In the genomic region with DNA sequence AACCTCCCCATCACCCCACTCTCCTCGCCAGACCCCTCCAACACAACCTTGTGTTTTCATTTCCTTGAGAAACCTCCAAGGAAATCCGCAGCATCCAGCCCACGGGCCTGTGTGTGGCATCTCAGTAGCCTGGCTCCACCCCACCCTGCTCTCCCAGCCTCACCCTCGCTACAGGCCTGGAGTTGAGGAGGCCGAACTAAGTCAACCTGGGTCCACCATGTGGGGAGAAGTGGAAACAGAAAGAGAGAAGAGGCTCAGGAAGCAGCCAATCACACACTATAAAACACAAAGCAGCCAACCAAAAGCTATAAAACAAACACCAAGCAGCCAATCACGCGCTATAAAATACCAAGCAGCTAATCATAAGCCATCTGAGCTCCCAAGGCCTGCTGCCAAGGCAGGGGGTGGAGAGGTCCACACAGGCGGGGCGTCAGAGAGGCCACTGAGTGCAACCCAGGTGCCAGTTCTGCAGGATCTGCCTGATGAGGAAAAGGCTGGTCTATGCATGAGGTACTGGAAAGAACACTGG, we compare ENCODE assay signal across 16 cellular contexts.
DNase-seq lines count a peak whose midpoint lies in the region; ATAC-seq, FAIRE-seq and TF ChIP-seq lines count a peak whose summit lies in the region.
"Had no signal": no experiment of that assay in that cellular context is flagged by ENCODE, and none has a peak within 500 bp of the region (broad histone marks: within the 10 kb centered on the region; RNA-seq: fewer than 3 reads in every experiment).

No MANE protein-coding gene starts in this region.

- intact Hi-C loops in K562 (cut with micrococcal nuclease) (no loop called here), sciatic nerve (cut with DNase I) (no loop called here)

- no peak for FAIRE-seq in K562 (lab: Jason Lieb, UNC)
- FAIRE-seq: endothelial cell of umbilical vein had no signal

- ATAC-seq in K562 (peak; percentile 63), sciatic nerve (peak; percentile 63), HG02870 (IDR thresholded peaks at IDR 0.05; ENCODE audit: unreplicated experiment) (no peak), HG03565 (IDR thresholded peaks at IDR 0.05; ENCODE audit: unreplicated experiment) (no peak)
- ATAC-seq: naive thymus-derived CD8-positive, alpha-beta T cell had no signal

- TF ChIP-seq POLR2A in K562 (conservative IDR thresholded peaks at IDR 0.05) = no peak

- H2AFZ ChIP-seq in K562 (ENCODE audit: low read depth, low read length) = no peak overlapping the region

- no peaks in the 10 kb centered on the region for H3K36me3 ChIP-seq in K562 (ENCODE audit: control insufficient read depth, insufficient read depth, low read length)
- H3K36me3 ChIP-seq: thoracic aorta had no signal

- no peak overlapping the region for H3K9ac ChIP-seq in K562 (ENCODE audit: insufficient read depth in 1 of 2, low read depth in 2 of 2, low read length in 2 of 2)

- no peak for TF ChIP-seq CTCF in K562 (IDR thresholded peaks at IDR 0.05 in 2 of 3, conservative IDR thresholded peaks at IDR 0.05 in 1 of 3; ENCODE audit: insufficient read depth in 2 of 3, low read depth in 1 of 3, low read length in 3 of 3)

- no peak overlapping the region for H3K27ac ChIP-seq in K562 (ENCODE audit: extremely low read depth, low read depth, low read length)
- H3K27ac ChIP-seq: thoracic aorta had no signal

- H3K79me2 ChIP-seq in K562 (ENCODE audit: control insufficient read depth, insufficient read depth, low read length) = peaks cover 26% of the 10 kb centered on the region; the same call in 2 of the 3 replicates

- in situ Hi-C loops in K562 (cut with MboI) = no loop called here

- H4K20me1 ChIP-seq in K562 (replicated peaks; ENCODE audit: control insufficient read depth, insufficient read depth, low read length) = peaks cover 35% of the 10 kb centered on the region

- TF ChIP-seq RAD21 in K562 (CRISPR knock-in tag; conservative IDR thresholded peaks at IDR 0.05 in 1 of 2, IDR thresholded peaks at IDR 0.05 in 1 of 2) = no peak

- BruUV-seq in K562 (replicated peaks; lab: Mats Ljungman, UMichigan) = no TSS peak

- DNase-seq in NCI-H2029 (lab: John Stamatoyannopoulos, UW) = peak; percentile 57
- DNase-seq in NCI-H2029 treated with DMSO at 0.1 percent for 48 hours (lab: John Stamatoyannopoulos, UW) = no peak
- peak in 2 of 4 experiments; percentile 19 to 44 for DNase-seq in K562 (ENCODE audit: extremely low read depth in 1 of 4, low spot score in 3 of 4)
- peak; percentile 21 for DNase-seq in kidney glomerular epithelial cell (lab: John Stamatoyannopoulos, UW)
- peak; percentile 55 for DNase-seq in sciatic nerve (ENCODE audit: low spot score)
- DNase-seq in activated CD4-positive, alpha-beta T cell treated with anti-CD3 and anti-CD28 coated beads, Interleukin-2, amount 50 U/mL, for 48 hours = no peak
- DNase-seq: activated CD4-positive, alpha-beta T cell treated with anti-CD3 and anti-CD28 coated beads, Interleukin-2, amount 50 U/mL, for 4 hours; islet precursor cell; naive thymus-derived CD8-positive, alpha-beta T cell; NCI-H187; retina; stimulated activated CD4-positive, alpha-beta T cell treated with anti-CD3 and anti-CD28 coated beads, Interleukin-1b, Interleukin-23, amount 100 ng/mL, for 48 hours had no signal

- H3K9me1 ChIP-seq in K562 (ENCODE audit: control insufficient read depth, insufficient read depth, low read length) = no peaks in the 10 kb centered on the region

- CTCF ChIA-PET in K562 (lab: Yijun Ruan, JAX; ENCODE audit: low intra/inter-chr PET ratio) = no interaction called here

- POLR2A ChIA-PET in K562 (lab: Yijun Ruan, JAX) = interaction anchor here (0.6 to 1.4 kb wide), 3 partner anchors 10 to 13 kb away, joined by 3 to 11 read pairs (median 3); no protein-coding TSS in a partner anchor

- no peaks in the 10 kb centered on the region for H3K9me3 ChIP-seq in K562 (replicated peaks; ENCODE audit: control insufficient read depth, insufficient read depth, low read depth, low read length)
- H3K9me3 ChIP-seq: thoracic aorta had no signal

- H3K4me3 ChIP-seq in K562 = no peak overlapping the region
- H3K4me3 ChIP-seq: thoracic aorta had no signal

- H3K27me3 ChIP-seq in K562 (ENCODE audit: control insufficient read depth in 2 of 2, insufficient read depth in 2 of 2, low read length in 2 of 2) = no peaks in the 10 kb centered on the region

- 72% methylated on average over 9 of the region's 9 CpGs for WGBS in K562 (ENCODE audit: insufficient coverage, low coverage, missing lambda C conversion rate)

- peaks cover 0 to 4% of the 10 kb centered on the region in 2 experiments; a peak in 4 of 5 replicates for H3K4me1 ChIP-seq in K562 (replicated peaks in 1 of 2; ENCODE audit: control insufficient read depth in 2 of 2, insufficient read depth in 2 of 2, low read length in 2 of 2)

- no peak overlapping the region for H3K4me2 ChIP-seq in K562 (ENCODE audit: insufficient read depth, low read length)

- TF ChIP-seq EP300 in K562 (IDR thresholded peaks at IDR 0.05; ENCODE audit: low read length) = no peak

TF ChIP-seq in K562, 482 proteins besides CTCF, POLR2A, EP300 and RAD21:
- TF ChIP-seq ASH1L (IDR thresholded peaks at IDR 0.05; ENCODE audit: borderline replicate concordance, low read depth, partially characterized antibody) (peak; percentile 29), ZKSCAN3 (CRISPR knock-in tag; IDR thresholded peaks at IDR 0.05) (no peak)

Comparison
In these comparisons a context has a peak if more than half of its experiments do, and no peak if none do; other contexts are left out.
1. DNase-seq: peak in NCI-H2029 (single experiment), kidney glomerular epithelial cell (single experiment) and sciatic nerve (single experiment); none in NCI-H2029 treated with DMSO at 0.1 percent for 48 hours (single experiment) and activated CD4-positive, alpha-beta T cell treated with anti-CD3 and anti-CD28 coated beads, Interleukin-2, amount 50 U/mL, for 48 hours (0 of 2).
2. ATAC-seq: peak in K562 (single experiment) and sciatic nerve (single experiment); none in HG02870 (single experiment) and HG03565 (single experiment).